1 cellular context compared by ENCODE assay signal in genomic region chr10:34024708-34025425, GRCh38.
TF ChIP-seq lines count a peak whose summit lies in the region.

No MANE protein-coding gene starts in this region.

TF ChIP-seq in H1, 55 proteins besides CTCF, POLR2A, EP300 and RAD21:
- TF ChIP-seq CREB1 (IDR thresholded peaks at IDR 0.05) (no peak), TEAD4 (IDR thresholded peaks at IDR 0.05; ENCODE audit: low read depth, low read length) (no peak), MAX (IDR thresholded peaks at IDR 0.05) (peak; percentile 72), USF2 (IDR thresholded peaks at IDR 0.05; ENCODE audit: low read length) (peak; percentile 84), ATF3 (IDR thresholded peaks at IDR 0.05; ENCODE audit: insufficient read depth, low read depth, low read length) (0 out of 2 replicates have a peak, but pooled peaks have one; percentile 31)
- TF ChIP-seq, protein P1, sequence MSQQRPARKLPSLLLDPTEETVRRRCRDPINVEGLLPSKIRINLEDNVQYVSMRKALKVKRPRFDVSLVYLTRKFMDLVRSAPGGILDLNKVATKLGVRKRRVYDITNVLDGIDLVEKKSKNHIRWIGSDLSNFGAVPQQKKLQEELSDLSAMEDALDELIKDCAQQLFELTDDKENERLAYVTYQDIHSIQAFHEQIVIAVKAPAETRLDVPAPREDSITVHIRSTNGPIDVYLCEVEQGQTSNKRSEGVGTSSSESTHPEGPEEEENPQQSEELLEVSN (IDR thresholded peaks at IDR 0.05): 0 out of 2 replicates have a peak, but pooled peaks have one; percentile 23
